8 cellular contexts compared by ENCODE assay signal in the genomic region with DNA sequence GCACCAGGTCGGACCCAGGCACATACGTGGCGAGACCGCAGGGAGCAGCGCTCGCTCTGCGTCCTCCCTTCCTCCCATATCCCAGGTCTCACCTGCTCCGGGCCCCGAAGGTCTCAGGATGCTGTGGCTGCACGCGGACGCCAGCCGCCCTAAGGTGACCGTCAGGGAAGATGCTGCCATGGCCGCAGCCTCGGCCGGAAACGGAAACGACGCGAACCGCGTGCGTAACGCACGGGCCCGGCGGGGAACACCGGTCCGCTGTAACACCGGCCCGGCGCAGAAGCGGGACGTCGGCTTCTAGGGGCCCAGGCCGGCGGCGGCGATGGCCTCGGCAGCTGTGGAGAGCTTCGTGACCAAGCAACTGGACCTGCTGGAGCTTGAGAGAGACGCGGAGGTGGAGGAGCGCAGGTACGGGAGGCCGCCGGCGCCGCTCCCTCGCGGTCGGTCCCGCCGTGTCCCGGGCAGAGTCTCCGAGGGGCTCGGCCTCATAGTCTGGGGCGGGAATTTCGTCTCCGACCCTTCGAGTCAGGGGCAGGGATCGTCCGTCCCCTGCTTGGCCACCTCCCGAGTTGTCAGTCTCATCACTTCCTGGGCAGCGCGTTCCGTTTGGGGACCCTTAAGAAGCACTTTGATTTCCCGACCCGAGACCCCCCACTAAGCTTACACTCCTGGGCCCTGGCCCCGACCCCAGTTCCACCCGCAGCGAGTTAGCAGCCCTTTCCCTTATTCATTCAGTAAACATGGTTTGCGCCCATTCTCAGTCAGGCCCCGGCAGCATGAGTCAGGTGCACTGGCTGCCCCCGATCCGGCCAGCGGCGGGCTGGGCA. TPM values are rescaled to one million over a fixed set of nuclear protein-coding genes. Genes with fewer than 3 reads are reported as not detected.
A peak's percentile ranks its signal among the peaks of the same experiment; 100 is the strongest.
DNase-seq lines count a peak whose midpoint lies in the region; ATAC-seq, FAIRE-seq and TF ChIP-seq lines count a peak whose summit lies in the region.

A gene (plus strand): TSS at position 261 of the 827 bp plus-strand sequence. CDS start 62 bp downstream, at position 323.
A gene (minus strand): TSS at position 202 of the 827 bp plus-strand sequence. CDS start 22 bp downstream, at position 180.

- peaks cover 18% of the 10 kb centered on the region; the same call in 1 of the 2 replicates for H4K20me1 ChIP-seq in PC-3 (ENCODE audit: low read length)

- WGBS in esophagus muscularis mucosa: 0% methylated on average over 23 of the region's 79 CpGs

- H3F3A ChIP-seq in PC-3 (ENCODE audit: low read length, unreplicated experiment): no peaks in the 10 kb centered on the region

- H3K4me1 ChIP-seq in PC-3 (ENCODE audit: insufficient read depth, low read length) (peaks cover 27% of the 10 kb centered on the region), esophagus muscularis mucosa (peaks cover 26 to 39% (median 33%) of the 10 kb centered on the region in 4 donors), muscle layer of duodenum (ENCODE audit: control insufficient read depth in 1 of 2, insufficient read depth in 2 of 2, low read length in 2 of 2) (peaks cover 6 to 39% of the 10 kb centered on the region in 2 donors)

- no peaks in the 10 kb centered on the region for H3K27me3 ChIP-seq in PC-3 (ENCODE audit: low read length)
- H3K27me3 ChIP-seq in esophagus muscularis mucosa: no peaks in the 10 kb centered on the region
- no peaks in the 10 kb centered on the region for H3K27me3 ChIP-seq in muscle layer of duodenum (ENCODE audit: low read depth, low read length)

- DNase-seq in COLO668 (lab: John Stamatoyannopoulos, UW; ENCODE audit: unreplicated experiment): peak; percentile 87
- DNase-seq in HTR-8/SVneo (ENCODE audit: insufficient read length, low spot score): peak; percentile 93
- DNase-seq in PC-3: peak; percentile 94
- peak; percentile 94 for DNase-seq in activated T-cell treated with anti-CD3 and anti-CD28 coated beads, Interleukin-2, amount 50 U/mL, for 24 hours
- no peak for DNase-seq in esophagus muscularis mucosa (ENCODE audit: extremely low spot score)
- DNase-seq in stimulated activated CD8-positive, alpha-beta memory T cell treated with anti-CD3 and anti-CD28 coated beads, Interleukin-7, amount 100 ng/mL, for 4 hours (ENCODE audit: low read depth in 2 of 2): peak; percentile 67 to 76

- TF ChIP-seq CTCF in PC-3 (conservative IDR thresholded peaks at IDR 0.05; ENCODE audit: low read depth, low read length) (no peak), esophagus muscularis mucosa (IDR thresholded peaks at IDR 0.05) (peak in 1 of 3 experiments; percentile 18)

- H3K27me3 Mint-ChIP-seq in activated T-cell treated with anti-CD3 and anti-CD28 coated beads, Interleukin-2, amount 50 U/mL, for 24 hours: no peaks in the 10 kb centered on the region

- peaks cover 84% of the 10 kb centered on the region for H3K36me3 Mint-ChIP-seq in activated T-cell treated with anti-CD3 and anti-CD28 coated beads, Interleukin-2, amount 50 U/mL, for 24 hours (ENCODE audit: low read depth)

- no peak for TF ChIP-seq EP300 in esophagus muscularis mucosa (IDR thresholded peaks at IDR 0.05)

- peak; percentile 97 for FAIRE-seq in HTR-8/SVneo (lab: Jason Lieb, UNC)

- peaks cover 82% of the 10 kb centered on the region for H3K79me2 ChIP-seq in PC-3 (ENCODE audit: low read length)

- H3K36me3 ChIP-seq in PC-3 (ENCODE audit: low read depth, low read length) (peaks cover 25% of the 10 kb centered on the region), esophagus muscularis mucosa (peaks cover 24 to 49% (median 36%) of the 10 kb centered on the region in 4 donors), muscle layer of duodenum (ENCODE audit: control insufficient read depth in 1 of 2, insufficient read depth in 2 of 2, low read length in 2 of 2) (peaks cover 30 to 36% of the 10 kb centered on the region in 2 donors)

- H3K27ac ChIP-seq in PC-3 (ENCODE audit: low read length): peak within 1 kb of the TSS; percentile 43
- H3K27ac ChIP-seq in esophagus muscularis mucosa (replicated peaks in 1 of 4): peak within 1 kb of the TSS; percentile 85 to 90 (median 90)
- H3K27ac ChIP-seq in muscle layer of duodenum (ENCODE audit: low read length): peak within 1 kb of the TSS; percentile 83

- peak; percentile 86 for ATAC-seq in GM19468 (IDR thresholded peaks at IDR 0.05; ENCODE audit: extremely low read depth, unreplicated experiment)
- ATAC-seq in PC-3: peak; percentile 84

- CTCF ChIA-PET in PC-3 (lab: Charles Lee): interaction anchor here (0.6 to 0.7 kb wide), 2 partner anchors 78 to 184 kb away, joined by 3 to 4 read pairs; no protein-coding TSS in a partner anchor

- no peaks in the 10 kb centered on the region for H3K9me2 ChIP-seq in PC-3 (replicated peaks; ENCODE audit: low read length)

- intact Hi-C loops in PC-3 (cut with micrococcal nuclease): loop anchor here (5.0 kb wide), 1 partner anchor 62 kb away; a partner anchor contains a TSS
- intact Hi-C loops in esophagus muscularis mucosa (cut with DNase I): loop anchor here (2.0 kb wide), 1 partner anchor 185 kb away; no protein-coding TSS in a partner anchor

- no TSS peak for BruUV-seq in PC-3 (replicated peaks; lab: Mats Ljungman, UMichigan)

- H2AFZ ChIP-seq in PC-3 (ENCODE audit: low read length): peak within 1 kb of the TSS; percentile 95

- H3K4me3 Mint-ChIP-seq in activated T-cell treated with anti-CD3 and anti-CD28 coated beads, Interleukin-2, amount 50 U/mL, for 24 hours: peak within 1 kb of the TSS; percentile 89

- H3K4me3 ChIP-seq in PC-3 (ENCODE audit: low read length) (peak within 1 kb of the TSS; percentile 86), esophagus muscularis mucosa (peak within 1 kb of the TSS; percentile 75 to 85 (median 78)), muscle layer of duodenum (ENCODE audit: low read depth in 1 of 2, low read length in 2 of 2) (peak within 1 kb of the TSS; percentile 99 to 100)

- peak within 1 kb of the TSS; percentile 96 for H3K27ac Mint-ChIP-seq in activated T-cell treated with anti-CD3 and anti-CD28 coated beads, Interleukin-2, amount 50 U/mL, for 24 hours

- H3K9ac ChIP-seq in PC-3 (ENCODE audit: low read length): peak within 1 kb of the TSS; percentile 85

- no peaks in the 10 kb centered on the region for H3K9me3 Mint-ChIP-seq in activated T-cell treated with anti-CD3 and anti-CD28 coated beads, Interleukin-2, amount 50 U/mL, for 24 hours

- H3K4me1 Mint-ChIP-seq in activated T-cell treated with anti-CD3 and anti-CD28 coated beads, Interleukin-2, amount 50 U/mL, for 24 hours (ENCODE audit: low read depth): peaks cover 39% of the 10 kb centered on the region

- POLR2A ChIA-PET in PC-3 (lab: Charles Lee; ENCODE audit: unreplicated experiment): no interaction called here

- H3K9me3 ChIP-seq in PC-3 (ENCODE audit: low read length) (no peaks in the 10 kb centered on the region), esophagus muscularis mucosa (no peaks in the 10 kb centered on the region), muscle layer of duodenum (ENCODE audit: control insufficient read depth in 1 of 2, low read length in 2 of 2) (no peaks in the 10 kb centered on the region)

- peak; percentile 45 for TF ChIP-seq POLR2A in esophagus muscularis mucosa (IDR thresholded peaks at IDR 0.05; ENCODE audit: low read depth)

- H3K4me2 ChIP-seq in PC-3 (ENCODE audit: low read length): peak within 1 kb of the TSS; percentile 79

RNA-seq across cellular contexts. Expression of the first gene that starts in this region (rescaled TPM):
- total RNA-seq in PC-3 (2014; rRNA removed): 20.5 and 22.5 TPM in 2 replicates
- total RNA-seq in esophagus muscularis mucosa: 10 to 100 TPM; 11.6 to 30.8 (median 28.0) TPM

RNA-seq across cellular contexts. Expression of the second gene that starts in this region (rescaled TPM):
- 200 and 230 TPM in 2 replicates for total RNA-seq in PC-3 (2014; rRNA removed)
- 10 to 100 TPM; 47.2 to 66.2 (median 51.2) TPM for total RNA-seq in esophagus muscularis mucosa
